In genomic region chr17:40070895-40071719, GRCh38 we compare ENCODE assay signal across 8 cellular contexts. TPM values are rescaled to one million over a fixed set of nuclear protein-coding genes. Genes with fewer than 3 reads are reported as not detected.
DNase-seq lines count a peak whose midpoint lies in the region; ATAC-seq and TF ChIP-seq lines count a peak whose summit lies in the region.

No MANE protein-coding gene starts in this region.

- H3K4me3 ChIP-seq in adipocyte (ENCODE audit: low read length) (peak overlapping the region; percentile 52), liver (ENCODE audit: low read depth in 1 of 3, low read length in 3 of 3) (no peak overlapping the region), stomach (peak overlapping the region; percentile 18 to 41 (median 30))

- H3K27me3 ChIP-seq in adipocyte (replicated peaks; ENCODE audit: control insufficient read depth, insufficient read depth, low read length) = no peaks in the 10 kb centered on the region
- no peaks in the 10 kb centered on the region for H3K27me3 ChIP-seq in liver (ENCODE audit: control insufficient read depth in 4 of 4, insufficient read depth in 4 of 4, low read length in 3 of 4)
- H3K27me3 ChIP-seq in stomach = no peaks in the 10 kb centered on the region

- no peak for TF ChIP-seq RAD21 in liver (IDR thresholded peaks at IDR 0.05)

- H3K4me1 ChIP-seq in adipocyte (ENCODE audit: control insufficient read depth, insufficient read depth, low read length) (peaks cover 81% of the 10 kb centered on the region), liver (ENCODE audit: control insufficient read depth in 4 of 4, insufficient read depth in 4 of 4, low read length in 3 of 4) (peaks cover 32 to 75% (median 54%) of the 10 kb centered on the region in 4 donors), stomach (peaks cover 88 to 100% (median 98%) of the 10 kb centered on the region in 4 donors)

- H3K9me3 ChIP-seq in adipocyte (ENCODE audit: control insufficient read depth, low read length) (no peaks in the 10 kb centered on the region), liver (ENCODE audit: control insufficient read depth in 4 of 4, low read length in 3 of 4) (no peaks in the 10 kb centered on the region), stomach (no peaks in the 10 kb centered on the region)

- no peaks in the 10 kb centered on the region for H3K9me3 Mint-ChIP-seq in activated T-helper 1 cell treated with anti-CD3 and anti-CD28 coated beads, Interleukin-12 subunit alpha, Interleukin-12 subunit beta, Interleukin-2, Interleukin-4 antibody, amounts not matched to agents 30 ng/mL and 10 ng/mL and 1 ng/mL, durations not matched to agents 14 hours and 24 hours and 36 hours

- WGBS in liver = 63% methylated on average over 17 of the region's 17 CpGs
- 12 to 22% (median 19%) methylated on average over 16 to 17 of the region's 17 CpGs for WGBS in stomach, 5 donors

- H3K4me1 Mint-ChIP-seq in activated T-helper 1 cell treated with anti-CD3 and anti-CD28 coated beads, Interleukin-12 subunit alpha, Interleukin-12 subunit beta, Interleukin-2, Interleukin-4 antibody, amounts not matched to agents 30 ng/mL and 10 ng/mL and 1 ng/mL, durations not matched to agents 14 hours and 24 hours and 36 hours (ENCODE audit: low read depth) = peaks cover 39% of the 10 kb centered on the region

- no peak overlapping the region for H3K4me3 Mint-ChIP-seq in activated T-helper 1 cell treated with anti-CD3 and anti-CD28 coated beads, Interleukin-12 subunit alpha, Interleukin-12 subunit beta, Interleukin-2, Interleukin-4 antibody, amounts not matched to agents 30 ng/mL and 10 ng/mL and 1 ng/mL, durations not matched to agents 14 hours and 24 hours and 36 hours

- H3K36me3 ChIP-seq in adipocyte (ENCODE audit: control insufficient read depth, insufficient read depth, low read length, severe bottlenecking) (peaks cover 9% of the 10 kb centered on the region), liver (ENCODE audit: control insufficient read depth in 4 of 4, insufficient read depth in 3 of 4, low read depth in 1 of 4, low read length in 3 of 4) (no peaks in the 10 kb centered on the region), stomach (peaks cover 5 to 10% (median 7%) of the 10 kb centered on the region in 4 donors)

- intact Hi-C loops in stomach (cut with DNase I; ENCODE audit: low total_unique reads) = no loop called here
- intact Hi-C loops in activated T-helper 1 cell treated with anti-CD3 and anti-CD28 coated beads, Interleukin-12 subunit alpha, Interleukin-12 subunit beta, Interleukin-2, Interleukin-4 antibody, amounts not matched to agents 30 ng/mL and 10 ng/mL and 1 ng/mL, durations not matched to agents 14 hours and 24 hours and 36 hours (cut with micrococcal nuclease) = no loop called here

- peak in 1 of 4 donors; percentile 48 for TF ChIP-seq POLR2A in stomach (IDR thresholded peaks at IDR 0.05)

- H3K27ac ChIP-seq in liver (ENCODE audit: low read depth in 1 of 2, low read length in 2 of 2) = peak overlapping the region; percentile 28 to 62
- peak overlapping the region; percentile 90 to 98 (median 97) for H3K27ac ChIP-seq in stomach

- TF ChIP-seq CTCF in liver (IDR thresholded peaks at IDR 0.05; ENCODE audit: low read depth, low read length, missing input control) (no peak), stomach (IDR thresholded peaks at IDR 0.05) (no peak)

- ATAC-seq in HG03159 (IDR thresholded peaks at IDR 0.05; ENCODE audit: unreplicated experiment) = no peak

- H3K9ac ChIP-seq in adipocyte (ENCODE audit: low read length) (peak overlapping the region; percentile 78), liver (ENCODE audit: low read depth in 1 of 2, low read length in 2 of 2) (no peak overlapping the region)

- DNase-seq in DMS 273 (lab: John Stamatoyannopoulos, UW; ENCODE audit: unreplicated experiment) (peak; percentile 73), DMS 273 treated with DMSO at 0.1 percent for 48 hours (lab: John Stamatoyannopoulos, UW) (no peak), adipocyte (ENCODE audit: low read depth) (peak; percentile 14), stomach (peak; percentile 98), NCI-H748 treated with DMSO at 0.1 percent for 48 hours (lab: John Stamatoyannopoulos, UW) (no peak)
- DNase-seq in activated T-helper 1 cell treated with anti-CD3 and anti-CD28 coated beads, Interleukin-12 subunit alpha, Interleukin-12 subunit beta, Interleukin-2, Interleukin-4 antibody, amounts not matched to agents 30 ng/mL and 10 ng/mL and 1 ng/mL, durations not matched to agents 14 hours and 24 hours and 36 hours (ENCODE audit: low spot score) = no peak

- no peak overlapping the region for H3K27ac Mint-ChIP-seq in activated T-helper 1 cell treated with anti-CD3 and anti-CD28 coated beads, Interleukin-12 subunit alpha, Interleukin-12 subunit beta, Interleukin-2, Interleukin-4 antibody, amounts not matched to agents 30 ng/mL and 10 ng/mL and 1 ng/mL, durations not matched to agents 14 hours and 24 hours and 36 hours

- peaks cover 3% of the 10 kb centered on the region for H3K27me3 Mint-ChIP-seq in activated T-helper 1 cell treated with anti-CD3 and anti-CD28 coated beads, Interleukin-12 subunit alpha, Interleukin-12 subunit beta, Interleukin-2, Interleukin-4 antibody, amounts not matched to agents 30 ng/mL and 10 ng/mL and 1 ng/mL, durations not matched to agents 14 hours and 24 hours and 36 hours (ENCODE audit: insufficient read depth)

- TF ChIP-seq EP300 in stomach (IDR thresholded peaks at IDR 0.05) = no peak

- H3K36me3 Mint-ChIP-seq in activated T-helper 1 cell treated with anti-CD3 and anti-CD28 coated beads, Interleukin-12 subunit alpha, Interleukin-12 subunit beta, Interleukin-2, Interleukin-4 antibody, amounts not matched to agents 30 ng/mL and 10 ng/mL and 1 ng/mL, durations not matched to agents 14 hours and 24 hours and 36 hours (ENCODE audit: low read depth) = no peaks in the 10 kb centered on the region

TF ChIP-seq in liver, 16 proteins besides CTCF, POLR2A, EP300 and RAD21 (continues in another document):
- TF ChIP-seq EGR1 (IDR thresholded peaks at IDR 0.05; ENCODE audit: low read depth in 2 of 2) (no peak), HNF4A (conservative IDR thresholded peaks at IDR 0.05) (no peak)

RNA-seq across cellular contexts. Expression of gene THRA, which starts 8.3 kb away (rescaled TPM):
- total RNA-seq in liver (10 to 100 TPM in 1 of 2 donors, 1 to 10 TPM in 1; 8.5 to 10.3 TPM), stomach (10 to 100 TPM; 21.1 to 52.2 (median 38.4) TPM)
- polyA plus RNA-seq in liver (1 to 10 TPM; 3.2 to 6.3 TPM), stomach (10 to 100 TPM; 21.4 to 37.0 (median 26.4) TPM)
- 2.9 and 3.5 TPM in 2 replicates for total RNA-seq in activated T-helper 1 cell treated with anti-CD3 and anti-CD28 coated beads, Interleukin-12 subunit alpha, Interleukin-12 subunit beta, Interleukin-2, Interleukin-4 antibody, amounts not matched to agents 30 ng/mL and 10 ng/mL and 1 ng/mL, durations not matched to agents 14 hours and 24 hours and 36 hours

RNA-seq across cellular contexts. Expression of gene MED24, which starts 16.9 kb away (rescaled TPM):
- total RNA-seq in liver (10 to 100 TPM; 31.0 to 37.1 TPM), stomach (100 to 1,000 TPM in 2 of 5 donors, 10 to 100 TPM in 3; 55.4 to 336 (median 91.6) TPM)
- polyA plus RNA-seq in liver (10 to 100 TPM; 19.2 to 27.2 TPM), stomach (10 to 100 TPM; 24.1 to 49.5 (median 32.7) TPM)
- 113 and 120 TPM in 2 replicates for total RNA-seq in activated T-helper 1 cell treated with anti-CD3 and anti-CD28 coated beads, Interleukin-12 subunit alpha, Interleukin-12 subunit beta, Interleukin-2, Interleukin-4 antibody, amounts not matched to agents 30 ng/mL and 10 ng/mL and 1 ng/mL, durations not matched to agents 14 hours and 24 hours and 36 hours

RNA-seq across cellular contexts. Expression of gene NR1D1, which starts 29.3 kb away (rescaled TPM):
- total RNA-seq in liver (1 to 10 TPM in 1 of 2 donors, under 1 TPM in 1; 0.84 to 2.3 TPM), stomach (10 to 100 TPM in 2 of 5 donors, 1 to 10 TPM in 3; 2.8 to 14.9 (median 9.0) TPM)
- polyA plus RNA-seq in liver (10 to 100 TPM in 1 of 2 donors, 1 to 10 TPM in 1; 8.8 to 13.7 TPM), stomach (10 to 100 TPM in 1 of 3 donors, 1 to 10 TPM in 2; 5.5 to 20.5 (median 9.6) TPM)
- total RNA-seq in activated T-helper 1 cell treated with anti-CD3 and anti-CD28 coated beads, Interleukin-12 subunit alpha, Interleukin-12 subunit beta, Interleukin-2, Interleukin-4 antibody, amounts not matched to agents 30 ng/mL and 10 ng/mL and 1 ng/mL, durations not matched to agents 14 hours and 24 hours and 36 hours = 8.7 and 9.6 TPM in 2 replicates

RNA-seq across cellular contexts. Expression of gene MSL1, which starts 50.7 kb away (rescaled TPM):
- total RNA-seq in liver (10 to 100 TPM; 24.0 to 43.7 TPM), stomach (100 to 1,000 TPM in 2 of 5 donors, 10 to 100 TPM in 3; 47.1 to 322 (median 90.1) TPM)
- polyA plus RNA-seq in liver (10 to 100 TPM in 1 of 2 donors, 1 to 10 TPM in 1; 7.9 to 23.1 TPM), stomach (10 to 100 TPM; 29.3 to 63.8 (median 32.7) TPM)
- total RNA-seq in activated T-helper 1 cell treated with anti-CD3 and anti-CD28 coated beads, Interleukin-12 subunit alpha, Interleukin-12 subunit beta, Interleukin-2, Interleukin-4 antibody, amounts not matched to agents 30 ng/mL and 10 ng/mL and 1 ng/mL, durations not matched to agents 14 hours and 24 hours and 36 hours = 87.6 and 88.2 TPM in 2 replicates

RNA-seq across cellular contexts. Expression of gene CSF3, which starts 55.9 kb away (rescaled TPM):
- total RNA-seq in liver (not detected), stomach (1 to 10 TPM in 2 of 5 donors, under 1 TPM in 1, not detected in 2; 0.55 to 1.7 (median 1.2) TPM)
- polyA plus RNA-seq in liver (not detected), stomach (10 to 100 TPM in 1 of 3 donors, 1 to 10 TPM in 2; 1.4 to 16.2 (median 4.0) TPM)
- not detected in 2 replicates for total RNA-seq in activated T-helper 1 cell treated with anti-CD3 and anti-CD28 coated beads, Interleukin-12 subunit alpha, Interleukin-12 subunit beta, Interleukin-2, Interleukin-4 antibody, amounts not matched to agents 30 ng/mL and 10 ng/mL and 1 ng/mL, durations not matched to agents 14 hours and 24 hours and 36 hours

Comparison
In these comparisons a context has a peak if more than half of its experiments do, and no peak if none do; other contexts are left out.
1. DNase-seq: peak in DMS 273 (single experiment), adipocyte (single experiment) and stomach (single experiment); none in DMS 273 treated with DMSO at 0.1 percent for 48 hours (single experiment), activated T-helper 1 cell treated with anti-CD3 and anti-CD28 coated beads, Interleukin-12 subunit alpha, Interleukin-12 subunit beta, Interleukin-2, Interleukin-4 antibody, amounts not matched to agents 30 ng/mL and 10 ng/mL and 1 ng/mL, durations not matched to agents 14 hours and 24 hours and 36 hours (single experiment) and NCI-H748 treated with DMSO at 0.1 percent for 48 hours (single experiment).
2. H3K4me3 ChIP-seq: peak in adipocyte (single experiment) and stomach (4 of 4); none in liver (0 of 3).